ENCODE assay signal across 9 cellular contexts in genomic region chr17:41329279-41329925, GRCh38. TPM values are rescaled to one million over a fixed set of nuclear protein-coding genes. Genes with fewer than 3 reads are reported as not detected.
A peak's percentile ranks its signal among the peaks of the same experiment; 100 is the strongest.
DNase-seq lines count a peak whose midpoint lies in the region; ATAC-seq and TF ChIP-seq lines count a peak whose summit lies in the region.
"Had no signal": no experiment of that assay in that cellular context is flagged by ENCODE, and none has a peak within 500 bp of the region (broad histone marks: within the 10 kb centered on the region; RNA-seq: fewer than 3 reads in every experiment).

No MANE protein-coding gene starts in this region.

- no peaks in the 10 kb centered on the region for H3K9me3 Mint-ChIP-seq in type B pancreatic cell
- no peaks in the 10 kb centered on the region for H3K9me3 Mint-ChIP-seq in naive thymus-derived CD4-positive, alpha-beta T cell

- TF ChIP-seq CTCF in type B pancreatic cell (conservative IDR thresholded peaks at IDR 0.05), result peak; percentile 82

- no peak overlapping the region for H3K4me3 Mint-ChIP-seq in type B pancreatic cell
- H3K4me3 Mint-ChIP-seq in naive thymus-derived CD4-positive, alpha-beta T cell, result no peak overlapping the region

- no peaks in the 10 kb centered on the region for H3K36me3 Mint-ChIP-seq in type B pancreatic cell
- no peaks in the 10 kb centered on the region for H3K36me3 Mint-ChIP-seq in naive thymus-derived CD4-positive, alpha-beta T cell

- peaks cover 27 to 32% of the 10 kb centered on the region in 2 donors for H3K4me1 ChIP-seq in naive thymus-derived CD4-positive, alpha-beta T cell (ENCODE audit: control insufficient read depth in 2 of 2, insufficient read depth in 2 of 2, low read length in 2 of 2)

- no peak overlapping the region for H3K27ac ChIP-seq in naive thymus-derived CD4-positive, alpha-beta T cell (ENCODE audit: low read depth, low read length)
- H3K27ac ChIP-seq: epithelial cell of prostate had no signal

- no peak overlapping the region for H3K4me3 ChIP-seq in naive thymus-derived CD4-positive, alpha-beta T cell (ENCODE audit: low read length)

- no peak for ATAC-seq in naive thymus-derived CD4-positive, alpha-beta T cell

- POLR2A ChIA-PET in naive thymus-derived CD4-positive, alpha-beta T cell (lab: Charles Lee), result interaction anchor here (0.6 kb wide), 2 partner anchors 16 to 107 kb away, joined by 3 read pairs; no protein-coding TSS in a partner anchor

- CTCF ChIA-PET in naive thymus-derived CD4-positive, alpha-beta T cell (lab: Charles Lee), result no interaction called here

- H3K4me1 Mint-ChIP-seq in type B pancreatic cell (ENCODE audit: unreplicated experiment), result peaks cover 8% of the 10 kb centered on the region
- H3K4me1 Mint-ChIP-seq in naive thymus-derived CD4-positive, alpha-beta T cell, result peaks cover 6 to 53% (median 42%) of the 10 kb centered on the region in 7 donors

- in situ Hi-C loops in ACHN (cut with HindIII; ENCODE audit: low pct_ligation_motif_present, low pct_unique_long_range_greater_than_20kb, low sequenced_read_pairs), result no loop called here

- H3K9me3 ChIP-seq in naive thymus-derived CD4-positive, alpha-beta T cell (ENCODE audit: control insufficient read depth in 2 of 3, low read length in 3 of 3), result no peaks in the 10 kb centered on the region

- intact Hi-C loops in naive thymus-derived CD4-positive, alpha-beta T cell (cut with micrococcal nuclease), result no loop called here

- peak; percentile 72 for DNase-seq in ACHN
- peak; percentile 35 for DNase-seq in GM04504 (ENCODE audit: low read depth)
- DNase-seq in NCI-H2227 (lab: John Stamatoyannopoulos, UW; ENCODE audit: unreplicated experiment), result peak; percentile 40
- DNase-seq in astrocyte of the hippocampus (ENCODE audit: low read depth, low spot score), result peak; percentile 59
- peak; percentile 57 for DNase-seq in iris pigment epithelial cell (ENCODE audit: low read depth)
- no peak for DNase-seq in type B pancreatic cell (ENCODE audit: extremely low spot score, unreplicated experiment)
- DNase-seq in naive thymus-derived CD4-positive, alpha-beta T cell, result no peak
- no peak for DNase-seq in SKM-1 (lab: John Stamatoyannopoulos, UW; ENCODE audit: unreplicated experiment)

- H3K27me3 ChIP-seq in naive thymus-derived CD4-positive, alpha-beta T cell (ENCODE audit: control insufficient read depth in 2 of 2, insufficient read depth in 2 of 2, low read length in 2 of 2), result no peaks in the 10 kb centered on the region

- H3K27ac Mint-ChIP-seq in type B pancreatic cell, result no peak overlapping the region
- peak overlapping the region in 1 of 9 donors; percentile 29 for H3K27ac Mint-ChIP-seq in naive thymus-derived CD4-positive, alpha-beta T cell

- H3K36me3 ChIP-seq in naive thymus-derived CD4-positive, alpha-beta T cell (ENCODE audit: control insufficient read depth in 2 of 3, insufficient read depth in 3 of 3, low read length in 3 of 3), result no peaks in the 10 kb centered on the region

- no peaks in the 10 kb centered on the region for H3K27me3 Mint-ChIP-seq in type B pancreatic cell
- no peaks in the 10 kb centered on the region for H3K27me3 Mint-ChIP-seq in naive thymus-derived CD4-positive, alpha-beta T cell

RNA-seq across cellular contexts. Expression of gene KRTAP17-1, which starts 13.9 kb away (rescaled TPM):
- total RNA-seq in type B pancreatic cell (ENCODE audit: low replicate concordance), result not detected in 2 replicates
- not detected for total RNA-seq in naive thymus-derived CD4-positive, alpha-beta T cell
- not detected for polyA plus RNA-seq in naive thymus-derived CD4-positive, alpha-beta T cell

RNA-seq across cellular contexts. Expression of gene KRTAP16-1, which starts 20.3 kb away (rescaled TPM):
- not detected in 2 replicates for total RNA-seq in type B pancreatic cell (ENCODE audit: low replicate concordance)
- under 1 TPM in 3 of 5 experiments, not detected in 2; 0.22 to 0.49 (median 0.32) TPM for total RNA-seq in naive thymus-derived CD4-positive, alpha-beta T cell
- under 1 TPM in 1 of 2 donors, not detected in 1; 0.19 TPM for polyA plus RNA-seq in naive thymus-derived CD4-positive, alpha-beta T cell

RNA-seq across cellular contexts. Expression of gene KRT33A, which starts 21.2 kb away (rescaled TPM):
- 0.24 and 1.9 TPM in 2 replicates for total RNA-seq in type B pancreatic cell (ENCODE audit: low replicate concordance)
- total RNA-seq in naive thymus-derived CD4-positive, alpha-beta T cell, result not detected
- not detected for polyA plus RNA-seq in naive thymus-derived CD4-positive, alpha-beta T cell

RNA-seq across cellular contexts. Expression of gene KRTAP29-1, which starts 26.8 kb away (rescaled TPM):
- not detected in 2 replicates for total RNA-seq in type B pancreatic cell (ENCODE audit: low replicate concordance)
- not detected for total RNA-seq in naive thymus-derived CD4-positive, alpha-beta T cell
- under 1 TPM in 1 of 2 donors, not detected in 1; 0.30 TPM for polyA plus RNA-seq in naive thymus-derived CD4-positive, alpha-beta T cell

RNA-seq across cellular contexts. Expression of gene KRT33B, which starts 40.2 kb away (rescaled TPM):
- not detected in 2 replicates for total RNA-seq in type B pancreatic cell (ENCODE audit: low replicate concordance)
- total RNA-seq in naive thymus-derived CD4-positive, alpha-beta T cell, result not detected
- polyA plus RNA-seq in naive thymus-derived CD4-positive, alpha-beta T cell, result not detected

Comparison
In these comparisons a context has a peak if more than half of its experiments do, and no peak if none do; other contexts are left out.
1. DNase-seq: peak in ACHN (single experiment), GM04504 (single experiment), NCI-H2227 (single experiment), astrocyte of the hippocampus (single experiment) and iris pigment epithelial cell (single experiment); none in type B pancreatic cell (single experiment), naive thymus-derived CD4-positive, alpha-beta T cell (0 of 9) and SKM-1 (single experiment).